In the genomic region with DNA sequence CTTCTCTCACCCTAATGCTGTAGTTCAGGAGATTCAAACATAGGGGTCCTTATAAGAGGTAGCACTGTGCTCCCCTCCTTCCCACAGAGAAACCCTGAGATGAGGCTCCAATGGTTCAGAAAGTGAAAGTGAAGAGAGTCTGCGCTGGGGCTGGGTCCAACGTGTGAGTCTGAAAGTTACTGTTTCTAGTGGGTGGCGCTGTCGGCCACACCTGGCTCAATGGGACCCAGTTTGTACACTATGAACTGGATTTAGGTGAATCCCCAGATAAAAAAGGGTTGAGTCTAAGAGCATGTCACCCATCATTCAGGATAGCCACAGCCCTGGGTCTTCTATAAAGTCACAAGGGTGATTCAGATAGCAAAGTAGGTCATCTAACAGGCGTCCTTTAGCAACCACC, we compare ENCODE assay signal across 23 cellular contexts. TPM values are rescaled to one million over a fixed set of nuclear protein-coding genes. Genes with fewer than 3 reads are reported as not detected.
DNase-seq lines count a peak whose midpoint lies in the region; ATAC-seq, FAIRE-seq and TF ChIP-seq lines count a peak whose summit lies in the region.
"Had no signal": no experiment of that assay in that cellular context is flagged by ENCODE, and none has a peak within 500 bp of the region (broad histone marks: within the 10 kb centered on the region; RNA-seq: fewer than 3 reads in every experiment).

No MANE protein-coding gene starts in this region.

- no peak for FAIRE-seq in frontal cortex (lab: Jason Lieb, UNC)

- H3K27ac ChIP-seq in epithelial cell of prostate = peak overlapping the region; percentile 76
- H3K27ac ChIP-seq: spleen, uterus had no signal

- DNase-seq in GM12864 (ENCODE audit: low read depth) (peak; percentile 13), epithelial cell of prostate (ENCODE audit: low read depth, low spot score) (no peak), NCI-H2107 treated with DMSO at 0.1 percent for 48 hours (lab: John Stamatoyannopoulos, UW; ENCODE audit: unreplicated experiment) (no peak), MV-4-11 (lab: John Stamatoyannopoulos, UW) (no peak), frontal cortex (ENCODE audit: low spot score in 2 of 2) (no peak)
- DNase-seq: caudate nucleus; effector memory CD4-positive, alpha-beta T cell; foreskin melanocyte; left ventricle myocardium superior; naive B cell; NCI-H1930; NCI-H510A treated with DMSO at 0.1 percent for 48 hours; posterior cingulate gyrus; SK-N-SH; spleen; stimulated activated naive CD8-positive, alpha-beta T cell treated with anti-CD3 and anti-CD28 coated beads, Interleukin-15, amount 100 ng/mL, for 72 hours; uterus had no signal

- no peak overlapping the region for H3K4me3 ChIP-seq in GM12864 (ENCODE audit: low read depth, low read length)
- H3K4me3 ChIP-seq: spleen, uterus had no signal

- ATAC-seq in GM19351 (IDR thresholded peaks at IDR 0.05; ENCODE audit: unreplicated experiment) = peak; percentile 83
- peak; percentile 69 for ATAC-seq in HG03066 (IDR thresholded peaks at IDR 0.05; ENCODE audit: low read depth, unreplicated experiment)
- no peak for ATAC-seq in HG02973 (IDR thresholded peaks at IDR 0.05; ENCODE audit: unreplicated experiment)
- ATAC-seq: left ventricle myocardium superior; stimulated activated naive CD8-positive, alpha-beta T cell treated with anti-CD3 and anti-CD28 coated beads, Interleukin-15, amount 100 ng/mL, for 72 hours had no signal

- no peak for TF ChIP-seq CTCF in GM12864 (IDR thresholded peaks at IDR 0.05; ENCODE audit: low read depth, low read length, missing control alignments)

RNA-seq across cellular contexts. Expression of gene SMCP, which starts 2.8 kb away (rescaled TPM):
- not detected for total RNA-seq in frontal cortex
- total RNA-seq: G401, HT1080, left ventricle myocardium superior, M059J, spleen, uterus had no signal

RNA-seq across cellular contexts. Expression of gene LCE7A, which starts 21.1 kb away (rescaled TPM):
- total RNA-seq in frontal cortex = not detected
- total RNA-seq: G401, HT1080, left ventricle myocardium superior, M059J, spleen, uterus had no signal

RNA-seq across cellular contexts. Expression of gene IVL, which starts 27.4 kb away (rescaled TPM):
- not detected for total RNA-seq in frontal cortex
- total RNA-seq: G401, left ventricle myocardium superior, M059J, spleen, uterus had no signal

RNA-seq across cellular contexts. Expression of gene LCE6A, which starts 38.3 kb away (rescaled TPM):
- total RNA-seq in frontal cortex = not detected
- total RNA-seq: G401, HT1080, left ventricle myocardium superior, M059J, spleen, uterus had no signal

RNA-seq across cellular contexts. Expression of gene LCE1A, which starts 53.6 kb away (rescaled TPM):
- total RNA-seq in frontal cortex = not detected
- total RNA-seq: G401, HT1080, left ventricle myocardium superior, M059J, spleen, uterus had no signal
